In the genomic region with DNA sequence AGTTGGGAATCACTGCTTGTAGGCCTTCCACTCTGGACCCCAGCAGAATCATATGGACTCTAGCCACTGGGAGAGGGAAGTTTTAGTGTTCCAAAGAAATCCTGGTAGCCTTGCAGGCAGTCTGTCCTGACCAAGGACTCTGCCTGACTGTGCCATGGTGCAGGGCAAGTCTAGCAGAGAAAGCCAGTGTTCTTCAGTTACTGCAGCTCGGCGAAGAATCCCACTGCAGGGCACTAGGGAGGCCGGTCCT, we compare ENCODE assay signal across 8 cellular contexts. TPM values are rescaled to one million over a fixed set of nuclear protein-coding genes. Genes with fewer than 3 reads are reported as not detected.
DNase-seq lines count a peak whose midpoint lies in the region; ATAC-seq and TF ChIP-seq lines count a peak whose summit lies in the region.

No MANE protein-coding gene starts in this region.

- H4K20me1 ChIP-seq in PC-9 (ENCODE audit: insufficient read depth) (peaks cover 16% of the 10 kb centered on the region), osteoblast (ENCODE audit: insufficient read depth, low read length) (no peaks in the 10 kb centered on the region)

- H3K4me2 ChIP-seq in PC-9 = peak overlapping the region; percentile 99
- peak overlapping the region; percentile 98 for H3K4me2 ChIP-seq in osteoblast (ENCODE audit: insufficient read depth, low read length)

- BruUV-seq in PC-9 (replicated peaks; lab: Mats Ljungman, UMichigan) = no TSS peak

- H3K4me1 ChIP-seq in PC-9 (replicated peaks; ENCODE audit: insufficient read depth) (peaks cover 40% of the 10 kb centered on the region), osteoblast (ENCODE audit: insufficient read depth, low read length) (peaks cover 53% of the 10 kb centered on the region)

- H3K36me3 ChIP-seq in PC-9 (ENCODE audit: low read depth) = peaks cover 29% of the 10 kb centered on the region
- H3K36me3 ChIP-seq in osteoblast (ENCODE audit: insufficient read depth, low read length) = peaks cover 24% of the 10 kb centered on the region

- H2AFZ ChIP-seq in PC-9 (no peak overlapping the region), osteoblast (ENCODE audit: low read length) (peak overlapping the region; percentile 95)

- no peak for DNase-seq in PC-9
- DNase-seq in epithelial cell of esophagus (ENCODE audit: low read depth) = no peak
- DNase-seq in osteoblast (ENCODE audit: insufficient read length, low spot score, missing footprints) = no peak
- DNase-seq in DMS114 treated with DMSO at 0.1 percent for 48 hours (lab: John Stamatoyannopoulos, UW; ENCODE audit: unreplicated experiment) = no peak
- no peak for DNase-seq in posterior vena cava (ENCODE audit: low spot score)
- no peak for DNase-seq in NCI-H128 (lab: John Stamatoyannopoulos, UW; ENCODE audit: unreplicated experiment)

- no peak overlapping the region for H3K27ac ChIP-seq in PC-9
- H3K27ac ChIP-seq in osteoblast (ENCODE audit: low read depth, low read length) = peak overlapping the region; percentile 92

- intact Hi-C loops in PC-9 (cut with micrococcal nuclease; ENCODE audit: unreplicated experiment) (loop anchor here (10.0 kb wide), 1 partner anchor 518 kb away; the partner anchor contains the start of gene CTNNA1), posterior vena cava (cut with DNase I) (no loop called here)

- H3K27me3 ChIP-seq in PC-9 (ENCODE audit: insufficient read depth, low read depth) = no peaks in the 10 kb centered on the region
- H3K27me3 ChIP-seq in osteoblast (ENCODE audit: insufficient read depth, low read length) = no peaks in the 10 kb centered on the region

- ATAC-seq in GM19023 (IDR thresholded peaks at IDR 0.05; ENCODE audit: unreplicated experiment) (peak; percentile 10), HG02973 (IDR thresholded peaks at IDR 0.05; ENCODE audit: unreplicated experiment) (no peak)

- no peak for TF ChIP-seq CTCF in PC-9 (conservative IDR thresholded peaks at IDR 0.05)
- TF ChIP-seq CTCF in epithelial cell of esophagus (IDR thresholded peaks at IDR 0.05; ENCODE audit: insufficient read depth, low read depth, low read length, missing control alignments) = no peak
- no peak for TF ChIP-seq CTCF in osteoblast (IDR thresholded peaks at IDR 0.05; ENCODE audit: extremely low read depth, low read depth, low read length)

- no peaks in the 10 kb centered on the region for H3K9me2 ChIP-seq in PC-9 (ENCODE audit: insufficient read depth)

- H3K9me3 ChIP-seq in PC-9 (ENCODE audit: insufficient read depth, low read depth) (no peaks in the 10 kb centered on the region), osteoblast (ENCODE audit: low read depth, low read length) (no peaks in the 10 kb centered on the region)

- POLR2A ChIA-PET in PC-9 (lab: Charles Lee; ENCODE audit: unreplicated experiment) = interaction anchor here (0.6 kb wide), 1 partner anchor 808 kb away, joined by 8 read pairs; the partner anchor contains the start of gene EGR1

- H3K4me3 ChIP-seq in PC-9 (peak overlapping the region; percentile 92; the same call in 1 of the 2 replicates), epithelial cell of esophagus (ENCODE audit: low read length) (peak overlapping the region; percentile 83), osteoblast (ENCODE audit: insufficient read depth, low read length) (peak overlapping the region; percentile 84)

- H3K79me2 ChIP-seq in PC-9 (ENCODE audit: low read depth) (peaks cover 43% of the 10 kb centered on the region), osteoblast (ENCODE audit: insufficient read depth, low read length) (peaks cover 34% of the 10 kb centered on the region)

- peaks cover 41% of the 10 kb centered on the region for H3F3A ChIP-seq in PC-9 (ENCODE audit: insufficient read depth, low read depth)

- CTCF ChIA-PET in PC-9 (lab: Charles Lee) = no interaction called here

RNA-seq across cellular contexts. Expression of gene MATR3, which starts 20.3 kb away (rescaled TPM):
- total RNA-seq in PC-9 (2021) (129 and 145 TPM in 2 replicates), osteoblast (263 and 284 TPM in 2 replicates), posterior vena cava (100 to 1,000 TPM; 139 to 148 TPM)
